Comparison of ENCODE assay signal across 8 cellular contexts in genomic region chr11:76680517-76681425, GRCh38. TPM values are rescaled to one million over a fixed set of nuclear protein-coding genes. Genes with fewer than 3 reads are reported as not detected.
DNase-seq lines count a peak whose midpoint lies in the region; ATAC-seq and TF ChIP-seq lines count a peak whose summit lies in the region.

No MANE protein-coding gene starts in this region.

- H3K4me3 ChIP-seq in H7 (ENCODE audit: insufficient read depth, low read depth, low read length), result no peak overlapping the region

- no peaks in the 10 kb centered on the region for H3K4me1 Mint-ChIP-seq in WTC11

- no peaks in the 10 kb centered on the region for H3K36me3 ChIP-seq in H7 (replicated peaks; ENCODE audit: control insufficient read depth, insufficient read depth, low read length)

- TF ChIP-seq CTCF in C4-2B (conservative IDR thresholded peaks at IDR 0.05) (peak; percentile 93), WTC11 (IDR thresholded peaks at IDR 0.05) (peak; percentile 75)

- H3K27me3 Mint-ChIP-seq in WTC11 (ENCODE audit: low read depth), result peaks cover 4% of the 10 kb centered on the region; the same call in 1 of the 2 replicates

- CTCF ChIA-PET in WTC11 (lab: Charles Lee), result interaction anchor here (0.6 to 6.6 kb wide), 18 partner anchors 8 to 473 kb away, joined by 3 to 60 read pairs (median 4); partner anchors contain the start of gene LRRC32

- no peak overlapping the region for H3K27ac ChIP-seq in C4-2B
- H3K27ac ChIP-seq in caudate nucleus (ENCODE audit: low read depth, low read length), result no peak overlapping the region

- DNase-seq in H7 (peak; percentile 98), NCI-H2227 (lab: John Stamatoyannopoulos, UW; ENCODE audit: unreplicated experiment) (peak; percentile 88), WTC11 (ENCODE audit: low spot score) (peak; percentile 88), caudate nucleus (lab: John Stamatoyannopoulos, UW) (peak in 47 of 61 donors; percentile 3 to 64 (median 24)), kidney glomerular epithelial cell (lab: John Stamatoyannopoulos, UW) (peak; percentile 48)
- peak; percentile 66 to 68 for DNase-seq in stimulated activated CD4-positive, alpha-beta T cell treated with anti-CD3 and anti-CD28 coated beads, Interleukin-2, amount 100 ng/mL, for 24 hours

- peaks cover 5% of the 10 kb centered on the region; the same call in 1 of the 2 replicates for H3K9me3 Mint-ChIP-seq in WTC11

- POLR2A ChIA-PET in WTC11 (lab: Charles Lee), result no interaction called here

- no peak overlapping the region for H3K27ac Mint-ChIP-seq in WTC11

- H3K27me3 ChIP-seq in H7 (ENCODE audit: control insufficient read depth, insufficient read depth, low read length), result no peaks in the 10 kb centered on the region

- H3K36me3 Mint-ChIP-seq in WTC11, result no peaks in the 10 kb centered on the region

- no peak overlapping the region for H3K4me3 Mint-ChIP-seq in WTC11

- ATAC-seq in WTC11 (peak; percentile 95), GM21423 (IDR thresholded peaks at IDR 0.05; ENCODE audit: unreplicated experiment) (no peak)

TF ChIP-seq in WTC11, 78 proteins besides CTCF, POLR2A, EP300 and RAD21:
- TF ChIP-seq ESRRA (CRISPR knock-in tag; IDR thresholded peaks at IDR 0.05; ENCODE audit: borderline replicate concordance) (no peak), CBFB (CRISPR knock-in tag; IDR thresholded peaks at IDR 0.05; ENCODE audit: low read depth) (no peak), ZNF423 (CRISPR knock-in tag; IDR thresholded peaks at IDR 0.05) (peak; percentile 65)

RNA-seq across cellular contexts. Expression of gene LRRC32, which starts 10.2 kb away (rescaled TPM):
- total RNA-seq in H7 (2014; rRNA removed; shearing (Covaris generic)), result 0.63 and 0.94 TPM in 2 replicates
- 0.74 to 1.7 TPM (median 1.6 TPM) in 3 replicates for total RNA-seq in WTC11 (2021)

Comparison
In these comparisons a context has a peak if more than half of its experiments do, and no peak if none do; other contexts are left out.
1. DNase-seq: peak in every context shown above with its lines; median percentile 98 in H7; 88 in NCI-H2227; 88 in WTC11; 67 in stimulated activated CD4-positive, alpha-beta T cell treated with anti-CD3 and anti-CD28 coated beads, Interleukin-2, amount 100 ng/mL, for 24 hours; 48 in kidney glomerular epithelial cell; 24 in caudate nucleus.